Comparison of ENCODE assay signal across 18 cellular contexts in genomic region chr7:159048656-159049055, GRCh38.
DNase-seq lines count a peak whose midpoint lies in the region; ATAC-seq, FAIRE-seq and TF ChIP-seq lines count a peak whose summit lies in the region.
"Had no signal": no experiment of that assay in that cellular context is flagged by ENCODE, and none has a peak within 500 bp of the region (broad histone marks: within the 10 kb centered on the region; RNA-seq: fewer than 3 reads in every experiment).

No MANE protein-coding gene starts in this region.

- TF ChIP-seq POLR2A in prostate gland (IDR thresholded peaks at IDR 0.05) (no peak), GM12891 (IDR thresholded peaks at IDR 0.05; ENCODE audit: low read depth, low read length) (no peak)

- peaks cover 17% of the 10 kb centered on the region for H3K9me3 ChIP-seq in DND-41 (ENCODE audit: insufficient read depth, low read length, severe bottlenecking)
- H3K9me3 ChIP-seq in prostate gland, result no peaks in the 10 kb centered on the region

- no peaks in the 10 kb centered on the region for H4K20me1 ChIP-seq in DND-41 (ENCODE audit: insufficient read depth, low read length)

- peak overlapping the region; percentile 77 for H3K9ac ChIP-seq in DND-41 (ENCODE audit: low read depth, low read length)

- H3K27me3 ChIP-seq in DND-41 (ENCODE audit: insufficient read depth, low read length, poor library complexity) (no peaks in the 10 kb centered on the region), prostate gland (replicated peaks; ENCODE audit: insufficient read depth) (no peaks in the 10 kb centered on the region)

- H3K27ac ChIP-seq in DND-41 (ENCODE audit: low read length) (peak overlapping the region; percentile 99), prostate gland (no peak overlapping the region)
- H3K27ac ChIP-seq: C4-2B had no signal

- H3K36me3 ChIP-seq in DND-41 (ENCODE audit: insufficient read depth, low read length) (peaks cover 24% of the 10 kb centered on the region), prostate gland (no peaks in the 10 kb centered on the region)

- H3K4me1 ChIP-seq in DND-41 (ENCODE audit: insufficient read depth, low read length), result peaks cover 75% of the 10 kb centered on the region
- H3K4me1 ChIP-seq in prostate gland (replicated peaks), result no peaks in the 10 kb centered on the region

- H3K4me2 ChIP-seq in DND-41 (ENCODE audit: insufficient read depth, low read length), result peak overlapping the region; percentile 47

- 58% methylated on average over 2 of the region's 2 CpGs for WGBS in prostate gland

- DNase-seq in activated CD8-positive, alpha-beta memory T cell treated with anti-CD3 and anti-CD28 coated beads for 24 hours, result peak; percentile 28
- DNase-seq in activated CD8-positive, alpha-beta memory T cell treated with anti-CD3 and anti-CD28 coated beads, Interleukin-2, amount 50 U/mL, for 4 hours, result no peak
- peak; percentile 71 for DNase-seq in DND-41
- peak; percentile 66 for DNase-seq in RPMI8226
- peak; percentile 1 for DNase-seq in prostate gland (ENCODE audit: low spot score)
- no peak for DNase-seq in GM12891 (ENCODE audit: insufficient read length, low spot score)
- DNase-seq in NCI-H524 (lab: John Stamatoyannopoulos, UW), result no peak
- DNase-seq in NCI-H345 (lab: John Stamatoyannopoulos, UW), result no peak
- DNase-seq: ACHN, COR-L47, DMS153, DMS79 treated with DMSO at 0.1 percent for 48 hours, GDM1, HCEC 1CT, HFFc6 had no signal

- TF ChIP-seq CTCF in DND-41 (IDR thresholded peaks at IDR 0.05; ENCODE audit: borderline replicate concordance, extremely low read depth, low read length, poor library complexity, severe bottlenecking) (no peak), prostate gland (IDR thresholded peaks at IDR 0.05) (no peak)

- intact Hi-C loops in prostate gland (cut with DNase I), result no loop called here

- H2AFZ ChIP-seq in DND-41 (ENCODE audit: low read depth, low read length), result no peak overlapping the region

- peak; percentile 55 for ATAC-seq in DND-41 (ENCODE audit: insufficient read depth, low read depth)

- H3K4me3 ChIP-seq in DND-41 (ENCODE audit: low read depth in 1 of 2, low read length in 2 of 2) (peak overlapping the region in 1 of 2 experiments; percentile 39; a peak in 1 of 4 replicates), prostate gland (no peak overlapping the region)

- peaks cover 23% of the 10 kb centered on the region for H3K79me2 ChIP-seq in DND-41 (ENCODE audit: insufficient read depth, low read length)

- no peak for FAIRE-seq in GM12891 (lab: Jason Lieb, UNC)
- FAIRE-seq: D721Med, H1 had no signal

TF ChIP-seq in GM12891, 5 proteins besides CTCF, POLR2A, EP300 and RAD21:
- TF ChIP-seq POU2F2 (IDR thresholded peaks at IDR 0.05; ENCODE audit: low read depth, low read length), result no peak
- TF ChIP-seq POLR2AphosphoS5 (IDR thresholded peaks at IDR 0.05; ENCODE audit: low read depth, low read length), result no peak
- no peak for TF ChIP-seq TAF1 (IDR thresholded peaks at IDR 0.05; ENCODE audit: low read depth, low read length)
- no peak for TF ChIP-seq SPI1 (IDR thresholded peaks at IDR 0.05; ENCODE audit: low read depth, low read length)
- TF ChIP-seq PAX5 (IDR thresholded peaks at IDR 0.05; ENCODE audit: insufficient read depth, low read length, severe bottlenecking), result no peak

Comparison
In these comparisons a context has a peak if more than half of its experiments do, and no peak if none do; other contexts are left out.
1. DNase-seq: peak in activated CD8-positive, alpha-beta memory T cell treated with anti-CD3 and anti-CD28 coated beads for 24 hours (single experiment), DND-41 (single experiment), RPMI8226 (single experiment) and prostate gland (single experiment); none in activated CD8-positive, alpha-beta memory T cell treated with anti-CD3 and anti-CD28 coated beads, Interleukin-2, amount 50 U/mL, for 4 hours (single experiment), GM12891 (single experiment), NCI-H524 (0 of 2) and NCI-H345 (single experiment).